Comparison of ENCODE assay signal across 8 cellular contexts in genomic region chr2:232876071-232876977, GRCh38. TPM values are rescaled to one million over a fixed set of nuclear protein-coding genes. Genes with fewer than 3 reads are reported as not detected.
DNase-seq lines count a peak whose midpoint lies in the region; ATAC-seq and TF ChIP-seq lines count a peak whose summit lies in the region.

No MANE protein-coding gene starts in this region.

- peaks cover 0 to 7% (median 0%) of the 10 kb centered on the region in 4 donors for H3K4me1 Mint-ChIP-seq in CD4-positive, CD25-positive, alpha-beta regulatory T cell
- H3K4me1 Mint-ChIP-seq in H9 (peaks cover 0 to 3% of the 10 kb centered on the region in 2 experiments; a peak in 1 of 4 replicates), endothelial cell (ENCODE audit: unreplicated experiment) (peaks cover 9% of the 10 kb centered on the region), type B pancreatic cell (ENCODE audit: unreplicated experiment) (peaks cover 4% of the 10 kb centered on the region)

- peaks cover 7% of the 10 kb centered on the region for H3K23me2 ChIP-seq in H9 (ENCODE audit: insufficient read length, low read depth, low read length, poor library complexity, severe bottlenecking)

- peaks cover 7% of the 10 kb centered on the region for H3K4me1 ChIP-seq in CD4-positive, CD25-positive, alpha-beta regulatory T cell (ENCODE audit: control insufficient read depth, insufficient read depth, low read length, poor library complexity, severe bottlenecking)
- H3K4me1 ChIP-seq in H9 (ENCODE audit: insufficient read depth, low read length), result no peaks in the 10 kb centered on the region

- H3K4ac ChIP-seq in H9 (ENCODE audit: low read depth, low read length), result no peak overlapping the region

- no peaks in the 10 kb centered on the region for H3K36me3 Mint-ChIP-seq in CD4-positive, CD25-positive, alpha-beta regulatory T cell
- H3K36me3 Mint-ChIP-seq in H9 (ENCODE audit: insufficient read depth in 1 of 3, low read depth in 3 of 3), result no peaks in the 10 kb centered on the region; a peak in 1 of 7 replicates
- peaks cover 8% of the 10 kb centered on the region for H3K36me3 Mint-ChIP-seq in endothelial cell (ENCODE audit: low read depth, unreplicated experiment)
- H3K36me3 Mint-ChIP-seq in type B pancreatic cell, result no peaks in the 10 kb centered on the region

- no peak overlapping the region for H3K27ac ChIP-seq in CD4-positive, CD25-positive, alpha-beta regulatory T cell (ENCODE audit: insufficient read depth, low read length, poor library complexity, severe bottlenecking)
- H3K27ac ChIP-seq in H9 (ENCODE audit: insufficient read length, low read depth, low read length), result no peak overlapping the region

- H4K20me1 ChIP-seq in H9 (ENCODE audit: control insufficient read depth, insufficient read depth, insufficient read length), result no peaks in the 10 kb centered on the region

- H2AFZ ChIP-seq in H9 (ENCODE audit: low read length), result no peak overlapping the region

- peaks cover 4% of the 10 kb centered on the region for H3K27me3 ChIP-seq in CD4-positive, CD25-positive, alpha-beta regulatory T cell (ENCODE audit: control insufficient read depth, insufficient read depth, low read length)
- H3K27me3 ChIP-seq in H9 (ENCODE audit: insufficient read depth, low read length), result peaks cover 8% of the 10 kb centered on the region; the same call in 1 of the 2 replicates

- no CpG with 5 or more reads among the region's 129 CpGs for WGBS in H9 (ENCODE audit: extremely low coverage, insufficient read length, low lambda C conversion rate)

- peak in 2 of 3 donors; percentile 15 to 43 for DNase-seq in CD4-positive, CD25-positive, alpha-beta regulatory T cell
- DNase-seq in H9 (no peak), SKM-1 treated with dmso at 0.1 percent for 144 hours (lab: John Stamatoyannopoulos, UW; ENCODE audit: unreplicated experiment) (peak; percentile 69), endothelial cell (ENCODE audit: low spot score) (peak; percentile 38), middle frontal gyrus (ENCODE audit: extremely low spot score, low spot score) (peak; percentile 61), type B pancreatic cell (ENCODE audit: extremely low spot score, unreplicated experiment) (no peak)

- no peak overlapping the region for H3K4me3 Mint-ChIP-seq in CD4-positive, CD25-positive, alpha-beta regulatory T cell
- H3K4me3 Mint-ChIP-seq in H9 (peak overlapping the region; percentile 47 to 73; a peak in 4 of 5 replicates), endothelial cell (ENCODE audit: unreplicated experiment) (no peak overlapping the region), type B pancreatic cell (peak overlapping the region; percentile 77)

- peaks cover 24% of the 10 kb centered on the region for H3K27me3 Mint-ChIP-seq in CD4-positive, CD25-positive, alpha-beta regulatory T cell
- H3K27me3 Mint-ChIP-seq in H9 (ENCODE audit: low read depth), result peaks cover 33% of the 10 kb centered on the region
- H3K27me3 Mint-ChIP-seq in endothelial cell (ENCODE audit: unreplicated experiment), result peaks cover 22% of the 10 kb centered on the region
- peaks cover 15% of the 10 kb centered on the region for H3K27me3 Mint-ChIP-seq in type B pancreatic cell

- H3K9me3 ChIP-seq in CD4-positive, CD25-positive, alpha-beta regulatory T cell (ENCODE audit: control insufficient read depth in 2 of 2, low read length in 2 of 2), result no peaks in the 10 kb centered on the region
- no peaks in the 10 kb centered on the region for H3K9me3 ChIP-seq in H9 (ENCODE audit: control insufficient read depth, low read depth, low read length)

- H3K79me2 ChIP-seq in H9 (ENCODE audit: insufficient read depth, low read length), result no peaks in the 10 kb centered on the region

- H2BK20ac ChIP-seq in H9 (ENCODE audit: low read depth, low read length, poor library complexity, severe bottlenecking), result no peak overlapping the region

- TF ChIP-seq CTCF in H9 (conservative IDR thresholded peaks at IDR 0.05), result peak; percentile 56
- TF ChIP-seq CTCF in endothelial cell (IDR thresholded peaks at IDR 0.05; ENCODE audit: unreplicated experiment), result peak; percentile 18
- peak; percentile 65 for TF ChIP-seq CTCF in type B pancreatic cell (conservative IDR thresholded peaks at IDR 0.05)

- no peaks in the 10 kb centered on the region for H3K36me3 ChIP-seq in CD4-positive, CD25-positive, alpha-beta regulatory T cell (ENCODE audit: control insufficient read depth, insufficient read depth, low read length)

- no peak overlapping the region for H3K56ac ChIP-seq in H9 (ENCODE audit: insufficient read length, low read depth, low read length)

- H2BK5ac ChIP-seq in H9 (ENCODE audit: insufficient read length, low read length), result no peak overlapping the region

- no peak overlapping the region for H2BK12ac ChIP-seq in H9 (ENCODE audit: insufficient read length, low read depth, low read length)

- H3K9ac ChIP-seq in H9 (ENCODE audit: extremely low read depth, insufficient read length, low read length), result no peak overlapping the region

- H3K18ac ChIP-seq in H9 (ENCODE audit: insufficient read length, low read depth, low read length), result no peak overlapping the region

- H3T11ph ChIP-seq in H9 (ENCODE audit: low read length), result no peak overlapping the region

- peak overlapping the region; percentile 31 for H3K4me2 ChIP-seq in H9 (ENCODE audit: insufficient read depth, insufficient read length, low read length)

- H2BK15ac ChIP-seq in H9 (ENCODE audit: low read depth, low read length), result no peak overlapping the region

- H3K79me1 ChIP-seq in H9 (ENCODE audit: insufficient read depth, low read depth, low read length, poor library complexity, severe bottlenecking), result no peaks in the 10 kb centered on the region

- H4K5ac ChIP-seq in H9 (ENCODE audit: insufficient read length, low read depth, low read length), result no peak overlapping the region

- H4K91ac ChIP-seq in H9 (ENCODE audit: insufficient read length, low read depth, low read length), result no peak overlapping the region

- H3K14ac ChIP-seq in H9 (ENCODE audit: insufficient read depth, low read length), result no peak overlapping the region; the same call in 1 of the 2 replicates

- peak in 1 of 2 donors; percentile 19 for ATAC-seq in CD4-positive, CD25-positive, alpha-beta regulatory T cell (ENCODE audit: low read depth in 2 of 2)
- ATAC-seq in HG02981 (IDR thresholded peaks at IDR 0.05; ENCODE audit: unreplicated experiment) (no peak), HG03025 (IDR thresholded peaks at IDR 0.05; ENCODE audit: low FRiP score, unreplicated experiment) (no peak)

- H2AK5ac ChIP-seq in H9 (ENCODE audit: insufficient read length, low read length), result no peak overlapping the region

- no peaks in the 10 kb centered on the region for H3K9me3 Mint-ChIP-seq in CD4-positive, CD25-positive, alpha-beta regulatory T cell
- H3K9me3 Mint-ChIP-seq in H9, result no peaks in the 10 kb centered on the region; a peak in 1 of 5 replicates
- no peaks in the 10 kb centered on the region for H3K9me3 Mint-ChIP-seq in endothelial cell (ENCODE audit: unreplicated experiment)
- no peaks in the 10 kb centered on the region for H3K9me3 Mint-ChIP-seq in type B pancreatic cell

- no peak overlapping the region for H2BK120ac ChIP-seq in H9 (ENCODE audit: low read depth, low read length, poor library complexity, severe bottlenecking)

- H3K23ac ChIP-seq in H9 (ENCODE audit: insufficient read length, low read depth, low read length), result no peak overlapping the region

- no peak overlapping the region for H3K27ac Mint-ChIP-seq in CD4-positive, CD25-positive, alpha-beta regulatory T cell
- H3K27ac Mint-ChIP-seq in H9, result no peak overlapping the region
- H3K27ac Mint-ChIP-seq in endothelial cell (ENCODE audit: unreplicated experiment), result no peak overlapping the region
- H3K27ac Mint-ChIP-seq in type B pancreatic cell, result no peak overlapping the region

- H4K8ac ChIP-seq in H9 (replicated peaks; ENCODE audit: insufficient read length, low read depth, low read length), result no peak overlapping the region

- no peak overlapping the region for H3K4me3 ChIP-seq in CD4-positive, CD25-positive, alpha-beta regulatory T cell (ENCODE audit: low read depth, low read length)

RNA-seq across cellular contexts. Expression of gene SNORC, which starts 6.3 kb away (rescaled TPM):
- total RNA-seq in CD4-positive, CD25-positive, alpha-beta regulatory T cell, result 1.3 TPM
- polyA plus RNA-seq in CD4-positive, CD25-positive, alpha-beta regulatory T cell, result under 1 TPM in 2 of 4 donors, not detected in 2; 0.10 to 0.15 TPM
- total RNA-seq in H9 (2021), result 0.61 and 1.1 TPM in 2 replicates
- total RNA-seq in endothelial cell (ENCODE audit: unreplicated experiment), result 5.6 TPM
- total RNA-seq in type B pancreatic cell (ENCODE audit: low replicate concordance), result 7.1 and 28.9 TPM in 2 replicates

Comparison
In these comparisons a context has a peak if more than half of its experiments do, and no peak if none do; other contexts are left out.
1. DNase-seq: peak in CD4-positive, CD25-positive, alpha-beta regulatory T cell (2 of 3), SKM-1 treated with dmso at 0.1 percent for 144 hours (single experiment), endothelial cell (single experiment) and middle frontal gyrus (single experiment); none in H9 (single experiment) and type B pancreatic cell (single experiment).
2. H3K4me3 Mint-ChIP-seq: peak in H9 (2 of 2) and type B pancreatic cell (single experiment); none in CD4-positive, CD25-positive, alpha-beta regulatory T cell (0 of 4) and endothelial cell (single experiment).
3. Peak in every context shown above with its lines, with median percentiles within 50 percentile points of each other: CTCF ChIP-seq.